20 cellular contexts compared by ENCODE assay signal in genomic region chr7:28183627-28184026, GRCh38.
"Had no signal": no experiment of that assay in that cellular context is flagged by ENCODE, and none has a peak within 500 bp of the region (broad histone marks: within the 10 kb centered on the region; RNA-seq: fewer than 3 reads in every experiment).

No MANE protein-coding gene starts in this region.

- H3K4me3 Mint-ChIP-seq: activated CD4-positive, alpha-beta memory T cell treated with anti-CD3 and anti-CD28 coated beads, Interleukin-2, amount 10 ng/mL, durations not matched to agents 7 days and 5 days; activated naive CD8-positive, alpha-beta T cell treated with anti-CD3 and anti-CD28 coated beads, Interleukin-2, amount 50 U/mL, for 24 hours; activated T-cell treated with anti-CD3 and anti-CD28 coated beads, Interleukin-2, amount 50 U/mL, for 72 hours; memory B cell; nephron progenitor cell had no signal

- H3K4me1 ChIP-seq: psoas muscle had no signal

- H3K27ac ChIP-seq: coronary artery, gastroesophageal sphincter, left ventricle myocardium inferior, psoas muscle, sigmoid colon, upper lobe of left lung had no signal

- ATAC-seq: activated naive CD8-positive, alpha-beta T cell treated with anti-CD3 and anti-CD28 coated beads, Interleukin-2, amount 50 U/mL, for 24 hours; activated T-cell treated with anti-CD3 and anti-CD28 coated beads, Interleukin-2, amount 50 U/mL, for 72 hours; gastroesophageal sphincter; psoas muscle; stimulated activated naive CD8-positive, alpha-beta T cell treated with anti-CD3 and anti-CD28 coated beads, Interleukin-15, Interleukin-2, amounts not matched to agents 100 U/mL and 50 U/mL, for 24 hours had no signal

- DNase-seq: activated CD4-positive, alpha-beta memory T cell treated with anti-CD3 and anti-CD28 coated beads, Interleukin-2, amount 10 ng/mL, durations not matched to agents 7 days and 5 days; activated CD4-positive, alpha-beta T cell treated with anti-CD3 and anti-CD28 coated beads for 1 hour; activated naive CD4-positive, alpha-beta T cell; activated naive CD8-positive, alpha-beta T cell treated with anti-CD3 and anti-CD28 coated beads, Interleukin-2, amount 50 U/mL, for 24 hours; activated T-cell treated with anti-CD3 and anti-CD28 coated beads, Interleukin-2, amount 50 U/mL, for 72 hours; caudate nucleus; effector CD8-positive, alpha-beta T cell; kidney; left ventricle myocardium inferior; nephron progenitor cell; psoas muscle; sigmoid colon; stimulated activated CD4-positive, alpha-beta T cell treated with anti-CD3 and anti-CD28 coated beads, Interleukin-12 subunit alpha, Interleukin-12 subunit beta, amount 100 ng/mL, for 4 hours; stimulated activated CD4-positive, alpha-beta T cell treated with anti-CD3 and anti-CD28 coated beads, Interleukin-2, amount 100 ng/mL, for 48 hours; stimulated activated CD8-positive, alpha-beta memory T cell treated with anti-CD3 and anti-CD28 coated beads, Interleukin-4, amount 100 ng/mL, for 48 hours; stimulated activated naive CD8-positive, alpha-beta T cell treated with anti-CD3 and anti-CD28 coated beads, Interleukin-15, Interleukin-2, amounts not matched to agents 100 U/mL and 50 U/mL, for 24 hours; upper lobe of left lung had no signal

- H3K4me3 ChIP-seq: coronary artery, gastroesophageal sphincter, left ventricle myocardium inferior, psoas muscle, sigmoid colon, upper lobe of left lung had no signal

- H3K9me3 ChIP-seq: gastroesophageal sphincter, left ventricle myocardium inferior, psoas muscle, sigmoid colon, upper lobe of left lung had no signal

- H3K27ac Mint-ChIP-seq: activated CD4-positive, alpha-beta memory T cell treated with anti-CD3 and anti-CD28 coated beads, Interleukin-2, amount 10 ng/mL, durations not matched to agents 7 days and 5 days; activated naive CD8-positive, alpha-beta T cell treated with anti-CD3 and anti-CD28 coated beads, Interleukin-2, amount 50 U/mL, for 24 hours; activated T-cell treated with anti-CD3 and anti-CD28 coated beads, Interleukin-2, amount 50 U/mL, for 72 hours; memory B cell; nephron progenitor cell had no signal

- H3K36me3 ChIP-seq: gastroesophageal sphincter, left ventricle myocardium inferior, sigmoid colon, upper lobe of left lung had no signal

- H3K9me3 Mint-ChIP-seq: activated CD4-positive, alpha-beta memory T cell treated with anti-CD3 and anti-CD28 coated beads, Interleukin-2, amount 10 ng/mL, durations not matched to agents 7 days and 5 days; activated naive CD8-positive, alpha-beta T cell treated with anti-CD3 and anti-CD28 coated beads, Interleukin-2, amount 50 U/mL, for 24 hours; activated T-cell treated with anti-CD3 and anti-CD28 coated beads, Interleukin-2, amount 50 U/mL, for 72 hours; memory B cell; nephron progenitor cell had no signal

- H3K27me3 Mint-ChIP-seq: memory B cell had no signal

- H3K27me3 ChIP-seq: gastroesophageal sphincter, sigmoid colon, upper lobe of left lung had no signal
